In genomic region chr1:101444873-101445618, GRCh38 we compare ENCODE assay signal across 1 cellular context.
TF ChIP-seq lines count a peak whose summit lies in the region.

No MANE protein-coding gene starts in this region.

TF ChIP-seq in GM12878, 131 proteins besides CTCF, POLR2A, EP300 and RAD21 (continued from another document):
- peak in 1 of 2 experiments; percentile 25; a peak in 1 of 3 replicates for TF ChIP-seq EGR1 (IDR thresholded peaks at IDR 0.05; ENCODE audit: borderline replicate concordance in 1 of 2, low read depth in 2 of 2, low read length in 2 of 2)
- no peak for TF ChIP-seq ZZZ3 (IDR thresholded peaks at IDR 0.05; ENCODE audit: control insufficient read depth, insufficient read length, low read depth)
